In genomic region chr3:53836084-53836872, GRCh38 we compare ENCODE assay signal across 18 cellular contexts. TPM values are rescaled to one million over a fixed set of nuclear protein-coding genes. Genes with fewer than 3 reads are reported as not detected.
"Had no signal": no experiment of that assay in that cellular context is flagged by ENCODE, and none has a peak within 500 bp of the region (broad histone marks: within the 10 kb centered on the region; RNA-seq: fewer than 3 reads in every experiment).

No MANE protein-coding gene starts in this region.

- H3K9me3 Mint-ChIP-seq: naive thymus-derived CD4-positive, alpha-beta T cell; nephron progenitor cell; stimulated activated naive CD8-positive, alpha-beta T cell treated with anti-CD3 and anti-CD28 coated beads, Interleukin-15, Interleukin-2, amounts not matched to agents 100 ng/mL and 50 ng/mL, for 24 hours had no signal

- DNase-seq: effector memory CD4-positive, alpha-beta T cell; gastrocnemius medialis; heart right ventricle; hypothalamus; mammary epithelial cell; naive thymus-derived CD4-positive, alpha-beta T cell; nephron progenitor cell; small intestine; stimulated activated CD4-positive, alpha-beta T cell treated with anti-CD3 and anti-CD28 coated beads, Interleukin-2, amount 100 ng/mL, for 48 hours; substantia nigra; upper lobe of left lung; uterus had no signal

- H3K9me3 ChIP-seq: esophagus muscularis mucosa, gastrocnemius medialis, heart right ventricle, neutrophil, upper lobe of left lung, uterus had no signal

- H3K27me3 ChIP-seq: gastrocnemius medialis, heart right ventricle, neutrophil, upper lobe of left lung, uterus had no signal

- H3K4me3 ChIP-seq: esophagus muscularis mucosa, gastrocnemius medialis, heart right ventricle, upper lobe of left lung, uterus had no signal

- H3K4me3 Mint-ChIP-seq: naive thymus-derived CD4-positive, alpha-beta T cell; nephron progenitor cell; stimulated activated naive CD8-positive, alpha-beta T cell treated with anti-CD3 and anti-CD28 coated beads, Interleukin-15, Interleukin-2, amounts not matched to agents 100 ng/mL and 50 ng/mL, for 24 hours had no signal

- H3K36me3 ChIP-seq: gastrocnemius medialis, heart right ventricle, neutrophil, upper lobe of left lung, uterus had no signal

- ATAC-seq: gastrocnemius medialis, heart right ventricle had no signal

- H3K36me3 Mint-ChIP-seq: naive thymus-derived CD4-positive, alpha-beta T cell had no signal

- H3K4me1 Mint-ChIP-seq: naive thymus-derived CD4-positive, alpha-beta T cell; nephron progenitor cell had no signal

- H3K27ac Mint-ChIP-seq: naive thymus-derived CD4-positive, alpha-beta T cell; nephron progenitor cell; stimulated activated naive CD8-positive, alpha-beta T cell treated with anti-CD3 and anti-CD28 coated beads, Interleukin-15, Interleukin-2, amounts not matched to agents 100 ng/mL and 50 ng/mL, for 24 hours had no signal

- H3K4me1 ChIP-seq: esophagus muscularis mucosa, gastrocnemius medialis, heart right ventricle, uterus had no signal

- H3K27ac ChIP-seq: epithelial cell of prostate, esophagus muscularis mucosa, gastrocnemius medialis, heart right ventricle, neutrophil, upper lobe of left lung, uterus had no signal

RNA-seq across cellular contexts. Expression of gene CHDH, which starts 9.9 kb away (rescaled TPM):
- polyA plus RNA-seq: naive thymus-derived CD4-positive, alpha-beta T cell had no signal

RNA-seq across cellular contexts. Expression of gene IL17RB, which starts 10.1 kb away (rescaled TPM):
- total RNA-seq: mesenteric fat pad, pulmonary artery endothelial cell had no signal
